In the genomic region with DNA sequence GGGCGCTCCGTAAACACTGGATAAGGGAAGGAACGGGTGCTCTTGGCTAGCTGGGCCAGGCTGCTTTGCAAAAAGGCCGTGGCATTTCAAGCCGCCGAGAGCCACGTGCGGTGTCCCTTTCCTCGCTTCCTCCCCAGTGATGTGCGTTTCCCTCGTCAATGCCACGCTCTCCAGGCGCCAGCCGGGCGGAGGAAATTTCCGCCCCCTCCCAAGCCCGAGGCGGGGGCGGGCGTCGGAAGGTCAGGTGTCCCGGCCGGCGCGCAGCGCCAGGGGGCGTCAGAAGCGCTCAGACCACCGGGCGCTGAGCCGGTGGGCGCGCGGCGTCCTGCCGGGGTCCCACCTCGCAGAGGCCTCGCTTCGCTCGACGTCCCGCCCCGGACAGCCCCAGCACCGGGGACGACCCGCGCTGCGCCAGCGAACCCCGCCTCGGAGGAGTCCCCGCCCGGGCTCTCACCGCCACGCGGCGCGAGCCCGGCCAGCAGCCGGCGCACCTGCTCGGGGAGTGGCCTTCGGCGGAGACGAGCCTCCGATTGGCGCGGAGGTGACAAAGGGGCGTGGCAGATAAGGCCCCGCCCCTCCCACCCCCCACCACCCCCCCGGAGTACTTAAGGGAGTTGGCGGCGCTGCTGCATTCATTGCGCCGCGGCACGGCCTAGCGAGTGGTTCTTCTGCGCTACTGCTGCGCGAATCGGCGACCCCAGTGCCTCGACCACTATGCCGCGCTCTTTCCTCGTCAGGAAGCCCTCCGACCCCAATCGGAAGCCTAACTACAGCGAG, we compare ENCODE assay signal across 8 cellular contexts. TPM values are rescaled to one million over a fixed set of nuclear protein-coding genes. Genes with fewer than 3 reads are reported as not detected.
A peak's percentile ranks its signal among the peaks of the same experiment; 100 is the strongest.
DNase-seq lines count a peak whose midpoint lies in the region; ATAC-seq and TF ChIP-seq lines count a peak whose summit lies in the region.

TSS of gene SNAI1 (plus strand) at position 635 of the 777 bp plus-strand sequence. CDS start at position 715, 80 bp downstream.

- peak; percentile 78 for ATAC-seq in GM21515 (IDR thresholded peaks at IDR 0.05; ENCODE audit: unreplicated experiment)
- peak; percentile 92 to 93 for ATAC-seq in activated T-cell treated with anti-CD3 and anti-CD28 coated beads, Interleukin-2, amount 50 U/mL, for 4 hours
- peak; percentile 90 to 93 for ATAC-seq in naive B cell (ENCODE audit: low read depth in 2 of 2)

- WGBS in esophagus squamous epithelium, 2 donors: 0 to 3% methylated on average over 1 to 4 of the region's 90 CpGs

- H3K27ac Mint-ChIP-seq in IgD-negative memory B cell: peak within 1 kb of the TSS; percentile 59 to 95 (median 73)
- peak within 1 kb of the TSS; percentile 40 to 92 (median 80) for H3K27ac Mint-ChIP-seq in naive B cell

- H3K4me1 ChIP-seq in esophagus squamous epithelium: peaks cover 8 to 70% (median 31%) of the 10 kb centered on the region in 3 donors

- peak; percentile 39 to 72 (median 56) for TF ChIP-seq CTCF in esophagus squamous epithelium (IDR thresholded peaks at IDR 0.05)

- H3K4me3 ChIP-seq in esophagus squamous epithelium: peak within 1 kb of the TSS; percentile 26 to 66 (median 44)

- H3K36me3 Mint-ChIP-seq in IgD-negative memory B cell (no peaks in the 10 kb centered on the region), naive B cell (no peaks in the 10 kb centered on the region)
- no peaks in the 10 kb centered on the region for H3K36me3 Mint-ChIP-seq in activated T-cell treated with anti-CD3 and anti-CD28 coated beads, Interleukin-2, amount 50 U/mL, for 4 hours (ENCODE audit: insufficient read depth)

- H3K9me3 Mint-ChIP-seq in IgD-negative memory B cell: no peaks in the 10 kb centered on the region
- H3K9me3 Mint-ChIP-seq in activated T-cell treated with anti-CD3 and anti-CD28 coated beads, Interleukin-2, amount 50 U/mL, for 4 hours: no peaks in the 10 kb centered on the region
- H3K9me3 Mint-ChIP-seq in naive B cell: no peaks in the 10 kb centered on the region

- H3K9me3 ChIP-seq in esophagus squamous epithelium: no peaks in the 10 kb centered on the region

- TF ChIP-seq POLR2A in esophagus squamous epithelium (IDR thresholded peaks at IDR 0.05): peak in 2 of 4 donors; percentile 62 to 82

- peak within 1 kb of the TSS; percentile 53 to 80 (median 64) for H3K27ac ChIP-seq in esophagus squamous epithelium

- peaks cover 3 to 12% (median 4%) of the 10 kb centered on the region in 3 donors for H3K4me1 Mint-ChIP-seq in IgD-negative memory B cell
- peaks cover 19% of the 10 kb centered on the region for H3K4me1 Mint-ChIP-seq in activated T-cell treated with anti-CD3 and anti-CD28 coated beads, Interleukin-2, amount 50 U/mL, for 4 hours (ENCODE audit: low read depth)
- H3K4me1 Mint-ChIP-seq in naive B cell: peaks cover 16 to 29% (median 19%) of the 10 kb centered on the region in 3 donors

- peak; percentile 98 for DNase-seq in D341Med (ENCODE audit: low spot score)
- peak; percentile 65 for DNase-seq in OCI-M2 (lab: John Stamatoyannopoulos, UW; ENCODE audit: unreplicated experiment)
- DNase-seq in activated T-cell treated with anti-CD3 and anti-CD28 coated beads, Interleukin-2, amount 50 U/mL, for 4 hours: peak; percentile 79
- DNase-seq in esophagus squamous epithelium (lab: John Stamatoyannopoulos, UW): no peak
- DNase-seq in naive B cell: peak; percentile 85
- peak; percentile 54 to 65 for DNase-seq in stimulated activated CD8-positive, alpha-beta memory T cell treated with anti-CD3 and anti-CD28 coated beads, Interleukin-7, amount 100 ng/mL, for 48 hours (ENCODE audit: extremely low read depth in 1 of 2, low read depth in 1 of 2)

- intact Hi-C loops in esophagus squamous epithelium (cut with DNase I): loop anchor here (10.0 kb wide), 1 partner anchor 192 kb away; no protein-coding TSS in a partner anchor

- H3K27me3 Mint-ChIP-seq in IgD-negative memory B cell: peaks cover 2% of the 10 kb centered on the region
- no peaks in the 10 kb centered on the region for H3K27me3 Mint-ChIP-seq in activated T-cell treated with anti-CD3 and anti-CD28 coated beads, Interleukin-2, amount 50 U/mL, for 4 hours (ENCODE audit: low read depth)
- no peaks in the 10 kb centered on the region for H3K27me3 Mint-ChIP-seq in naive B cell

- H3K36me3 ChIP-seq in esophagus squamous epithelium: no peaks in the 10 kb centered on the region

- H3K4me3 Mint-ChIP-seq in IgD-negative memory B cell: peak within 1 kb of the TSS; percentile 60 to 92 (median 80)
- H3K4me3 Mint-ChIP-seq in activated T-cell treated with anti-CD3 and anti-CD28 coated beads, Interleukin-2, amount 50 U/mL, for 4 hours: peak within 1 kb of the TSS; percentile 71
- H3K4me3 Mint-ChIP-seq in naive B cell: peak within 1 kb of the TSS; percentile 66 to 87 (median 80)

- peaks cover 0 to 34% (median 3%) of the 10 kb centered on the region in 4 donors for H3K27me3 ChIP-seq in esophagus squamous epithelium

RNA-seq across cellular contexts. Expression of gene SNAI1, which starts in this region (rescaled TPM):
- polyA plus RNA-seq in IgD-negative memory B cell (0.63 TPM), naive B cell (ENCODE audit: low read depth in 6 of 6) (1 to 10 TPM in 1 of 6 donors, under 1 TPM in 4, not detected in 1; 0.36 to 1.8 (median 0.73) TPM)
- 1 to 10 TPM; 1.1 to 1.8 (median 1.3) TPM for total RNA-seq in activated T-cell treated with anti-CD3 and anti-CD28 coated beads, Interleukin-2, amount 50 U/mL, for 4 hours
- total RNA-seq in esophagus squamous epithelium: 1 to 10 TPM in 1 of 4 donors, under 1 TPM in 2, not detected in 1; 0.44 to 1.3 (median 0.75) TPM
